Comparison of ENCODE assay signal across 17 cellular contexts in genomic region chr6:152979116-152979515, GRCh38. TPM values are rescaled to one million over a fixed set of nuclear protein-coding genes. Genes with fewer than 3 reads are reported as not detected.
A peak's percentile ranks its signal among the peaks of the same experiment; 100 is the strongest.
DNase-seq lines count a peak whose midpoint lies in the region; ATAC-seq, FAIRE-seq and TF ChIP-seq lines count a peak whose summit lies in the region.
"Had no signal": no experiment of that assay in that cellular context is flagged by ENCODE, and none has a peak within 500 bp of the region (broad histone marks: within the 10 kb centered on the region; RNA-seq: fewer than 3 reads in every experiment).

No MANE protein-coding gene starts in this region.

- intact Hi-C loops in activated CD4-positive, alpha-beta memory T cell treated with anti-CD3 and anti-CD28 coated beads for 36 hours (cut with micrococcal nuclease) = no loop called here
- intact Hi-C loops in Right ventricle myocardium inferior (cut with DNase I) = no loop called here

- H3K36me3 Mint-ChIP-seq in activated CD4-positive, alpha-beta memory T cell treated with anti-CD3 and anti-CD28 coated beads, Interleukin-2, amount 10 ng/mL, durations not matched to agents 7 days and 5 days (ENCODE audit: low read depth) = peaks cover 77% of the 10 kb centered on the region
- peaks cover 70% of the 10 kb centered on the region for H3K36me3 Mint-ChIP-seq in activated CD4-positive, alpha-beta memory T cell treated with anti-CD3 and anti-CD28 coated beads for 36 hours
- H3K36me3 Mint-ChIP-seq in astrocyte (ENCODE audit: low read depth, unreplicated experiment) (peaks cover under 1% of the 10 kb centered on the region), immature natural killer cell (peaks cover 5 to 8% (median 6%) of the 10 kb centered on the region in 3 donors)

- H3K27me3 Mint-ChIP-seq in activated CD4-positive, alpha-beta memory T cell treated with anti-CD3 and anti-CD28 coated beads, Interleukin-2, amount 10 ng/mL, durations not matched to agents 7 days and 5 days = no peaks in the 10 kb centered on the region
- H3K27me3 Mint-ChIP-seq in activated CD4-positive, alpha-beta memory T cell treated with anti-CD3 and anti-CD28 coated beads for 36 hours = no peaks in the 10 kb centered on the region
- no peaks in the 10 kb centered on the region for H3K27me3 Mint-ChIP-seq in astrocyte (ENCODE audit: low read depth, unreplicated experiment)
- peaks cover 11 to 13% (median 12%) of the 10 kb centered on the region in 3 donors for H3K27me3 Mint-ChIP-seq in immature natural killer cell (ENCODE audit: low read depth in 3 of 3)

- no peak for ATAC-seq in Right ventricle myocardium inferior
- no peak for ATAC-seq in GM21423 (IDR thresholded peaks at IDR 0.05; ENCODE audit: unreplicated experiment)
- ATAC-seq: lower lobe of right lung; naive thymus-derived CD8-positive, alpha-beta T cell had no signal

- H4K20me1 ChIP-seq in KMS-11 (ENCODE audit: insufficient read depth) = peaks cover 58% of the 10 kb centered on the region
- peaks cover 50% of the 10 kb centered on the region for H4K20me1 ChIP-seq in astrocyte (ENCODE audit: insufficient read depth, low read length)

- H3K9ac ChIP-seq in KMS-11 (no peak overlapping the region), astrocyte (ENCODE audit: low read length) (no peak overlapping the region)

- H3K9me3 Mint-ChIP-seq in activated CD4-positive, alpha-beta memory T cell treated with anti-CD3 and anti-CD28 coated beads, Interleukin-2, amount 10 ng/mL, durations not matched to agents 7 days and 5 days = no peaks in the 10 kb centered on the region
- no peaks in the 10 kb centered on the region for H3K9me3 Mint-ChIP-seq in activated CD4-positive, alpha-beta memory T cell treated with anti-CD3 and anti-CD28 coated beads for 36 hours
- no peaks in the 10 kb centered on the region for H3K9me3 Mint-ChIP-seq in astrocyte (ENCODE audit: unreplicated experiment)
- H3K9me3 Mint-ChIP-seq in immature natural killer cell = no peaks in the 10 kb centered on the region

- H3K27ac Mint-ChIP-seq in activated CD4-positive, alpha-beta memory T cell treated with anti-CD3 and anti-CD28 coated beads, Interleukin-2, amount 10 ng/mL, durations not matched to agents 7 days and 5 days = no peak overlapping the region
- no peak overlapping the region for H3K27ac Mint-ChIP-seq in activated CD4-positive, alpha-beta memory T cell treated with anti-CD3 and anti-CD28 coated beads for 36 hours
- H3K27ac Mint-ChIP-seq in astrocyte (ENCODE audit: unreplicated experiment) = no peak overlapping the region
- no peak overlapping the region for H3K27ac Mint-ChIP-seq in immature natural killer cell
- H3K27ac Mint-ChIP-seq: naive thymus-derived CD8-positive, alpha-beta T cell had no signal

- no peaks in the 10 kb centered on the region for H3K9me3 ChIP-seq in astrocyte (ENCODE audit: insufficient read depth, low read depth, low read length)
- H3K9me3 ChIP-seq: lower lobe of right lung, SJSA1 had no signal

- peak overlapping the region; percentile 90 for H3K4me3 Mint-ChIP-seq in activated CD4-positive, alpha-beta memory T cell treated with anti-CD3 and anti-CD28 coated beads, Interleukin-2, amount 10 ng/mL, durations not matched to agents 7 days and 5 days
- H3K4me3 Mint-ChIP-seq in activated CD4-positive, alpha-beta memory T cell treated with anti-CD3 and anti-CD28 coated beads for 36 hours = no peak overlapping the region
- no peak overlapping the region for H3K4me3 Mint-ChIP-seq in astrocyte (ENCODE audit: unreplicated experiment)
- H3K4me3 Mint-ChIP-seq in immature natural killer cell = no peak overlapping the region
- H3K4me3 Mint-ChIP-seq: naive thymus-derived CD8-positive, alpha-beta T cell had no signal

- H3K4me2 ChIP-seq in KMS-11 = peak overlapping the region; percentile 77
- peak overlapping the region; percentile 92 for H3K4me2 ChIP-seq in astrocyte (ENCODE audit: low read length)

- H3K4me1 ChIP-seq in KMS-11 (ENCODE audit: low read depth, poor library complexity, severe bottlenecking) (peaks cover 69% of the 10 kb centered on the region), astrocyte (ENCODE audit: insufficient read depth, low read length) (no peaks in the 10 kb centered on the region)

- H2AFZ ChIP-seq in KMS-11 (ENCODE audit: low read depth) (no peak overlapping the region), astrocyte (ENCODE audit: low read depth, low read length) (no peak overlapping the region)

- CTCF ChIA-PET in activated CD4-positive, alpha-beta memory T cell treated with anti-CD3 and anti-CD28 coated beads, Interleukin-2, amount 10 ng/mL, durations not matched to agents 7 days and 5 days (lab: Charles Lee) = no interaction called here
- CTCF ChIA-PET in activated CD4-positive, alpha-beta memory T cell treated with anti-CD3 and anti-CD28 coated beads for 36 hours (lab: Charles Lee) = no interaction called here

- TF ChIP-seq CTCF in KMS-11 (conservative IDR thresholded peaks at IDR 0.05; ENCODE audit: low read depth, low read length) = no peak
- no peak for TF ChIP-seq CTCF in astrocyte (IDR thresholded peaks at IDR 0.05; ENCODE audit: insufficient read depth, low read depth, low read length)

- H3K27ac ChIP-seq in KMS-11 (no peak overlapping the region), astrocyte (ENCODE audit: low read depth, low read length) (no peak overlapping the region)
- H3K27ac ChIP-seq: lower lobe of right lung, SJSA1 had no signal

- POLR2A ChIA-PET in activated CD4-positive, alpha-beta memory T cell treated with anti-CD3 and anti-CD28 coated beads, Interleukin-2, amount 10 ng/mL, durations not matched to agents 7 days and 5 days (lab: Charles Lee) = interaction anchor here (0.8 to 2.2 kb wide), 3 partner anchors 21 to 23 kb away, joined by 3 to 6 read pairs (median 3); no protein-coding TSS in a partner anchor
- POLR2A ChIA-PET in activated CD4-positive, alpha-beta memory T cell treated with anti-CD3 and anti-CD28 coated beads for 36 hours (lab: Charles Lee) = interaction anchor here (0.9 kb wide), 1 partner anchor 17 kb away, joined by 3 read pairs; no protein-coding TSS in a partner anchor

- H3K27me3 ChIP-seq in KMS-11 (ENCODE audit: insufficient read depth, low read depth) (no peaks in the 10 kb centered on the region), astrocyte (ENCODE audit: insufficient read depth, low read length) (no peaks in the 10 kb centered on the region)
- H3K27me3 ChIP-seq: SJSA1 had no signal

- H3K36me3 ChIP-seq in KMS-11 (ENCODE audit: insufficient read depth) (peaks cover 26% of the 10 kb centered on the region), astrocyte (ENCODE audit: insufficient read depth, low read length) (peaks cover 12% of the 10 kb centered on the region)

- peaks cover 64% of the 10 kb centered on the region for H3K4me1 Mint-ChIP-seq in activated CD4-positive, alpha-beta memory T cell treated with anti-CD3 and anti-CD28 coated beads, Interleukin-2, amount 10 ng/mL, durations not matched to agents 7 days and 5 days
- H3K4me1 Mint-ChIP-seq in activated CD4-positive, alpha-beta memory T cell treated with anti-CD3 and anti-CD28 coated beads for 36 hours (ENCODE audit: low read depth) = peaks cover 44% of the 10 kb centered on the region
- H3K4me1 Mint-ChIP-seq in astrocyte (ENCODE audit: low read depth, unreplicated experiment) = peaks cover 24% of the 10 kb centered on the region
- peaks cover 36 to 58% of the 10 kb centered on the region in 2 donors for H3K4me1 Mint-ChIP-seq in immature natural killer cell

- H3K79me2 ChIP-seq in KMS-11 (ENCODE audit: insufficient read depth, low read depth) (peaks cover 92% of the 10 kb centered on the region), astrocyte (ENCODE audit: insufficient read depth, low read length) (peaks cover 91% of the 10 kb centered on the region)

- peak; percentile 29 for FAIRE-seq in astrocyte (lab: Jason Lieb, UNC)

- no peak overlapping the region for H3K4me3 ChIP-seq in KMS-11 (IDR thresholded peaks at IDR 0.05; ENCODE audit: insufficient read depth, low read depth, low read length)
- no peak overlapping the region for H3K4me3 ChIP-seq in astrocyte (ENCODE audit: insufficient read depth, low read depth, low read length)
- H3K4me3 ChIP-seq: lower lobe of right lung, SJSA1 had no signal

- no peak for DNase-seq in activated CD4-positive, alpha-beta memory T cell treated with anti-CD3 and anti-CD28 coated beads, Interleukin-2, amount 10 ng/mL, durations not matched to agents 7 days and 5 days
- DNase-seq in activated CD4-positive, alpha-beta memory T cell treated with anti-CD3 and anti-CD28 coated beads for 36 hours = no peak
- DNase-seq in astrocyte (ENCODE audit: low read depth) (no peak), renal cortical epithelial cell (ENCODE audit: low read depth) (peak; percentile 26), Right ventricle myocardium inferior (ENCODE audit: missing footprints) (no peak), immature natural killer cell (no peak)
- DNase-seq: activated CD8-positive, alpha-beta memory T cell treated with anti-CD3 and anti-CD28 coated beads for 24 hours; activated naive CD4-positive, alpha-beta T cell treated with Interleukin-2 at 50 U/mL for 16 hours; effector CD4-positive, alpha-beta T cell; lower lobe of right lung; naive thymus-derived CD8-positive, alpha-beta T cell; NCI-H1048; NCI-H2171; retina had no signal

RNA-seq across cellular contexts. Expression of gene FBXO5, which starts 3.7 kb away (rescaled TPM):
- total RNA-seq in activated CD4-positive, alpha-beta memory T cell treated with anti-CD3 and anti-CD28 coated beads, Interleukin-2, amount 10 ng/mL, durations not matched to agents 7 days and 5 days = 10 to 100 TPM; 68.7 to 71.2 TPM
- total RNA-seq in activated CD4-positive, alpha-beta memory T cell treated with anti-CD3 and anti-CD28 coated beads for 36 hours = 10 to 100 TPM; 41.8 to 42.7 TPM
- total RNA-seq in astrocyte = 6.1 and 7.5 TPM in 2 replicates
- total RNA-seq in renal cortical epithelial cell = 4.6 and 12.3 TPM in 2 replicates
- total RNA-seq in Right ventricle myocardium inferior = 2.4 TPM
- 1 to 10 TPM; 3.4 to 10.0 (median 5.7) TPM for polyA plus RNA-seq in immature natural killer cell

RNA-seq across cellular contexts. Expression of gene MTRF1L, which starts 23.4 kb away (rescaled TPM):
- total RNA-seq in activated CD4-positive, alpha-beta memory T cell treated with anti-CD3 and anti-CD28 coated beads, Interleukin-2, amount 10 ng/mL, durations not matched to agents 7 days and 5 days = 10 to 100 TPM; 20.8 to 21.5 TPM
- 10 to 100 TPM; 16.9 to 20.1 TPM for total RNA-seq in activated CD4-positive, alpha-beta memory T cell treated with anti-CD3 and anti-CD28 coated beads for 36 hours
- 30.8 and 33.2 TPM in 2 replicates for total RNA-seq in astrocyte
- 20.7 and 30.5 TPM in 2 replicates for total RNA-seq in renal cortical epithelial cell
- 30.8 TPM for total RNA-seq in Right ventricle myocardium inferior
- 10 to 100 TPM; 10.4 to 17.6 (median 16.4) TPM for polyA plus RNA-seq in immature natural killer cell
